9 cellular contexts compared by ENCODE assay signal in the genomic region with DNA sequence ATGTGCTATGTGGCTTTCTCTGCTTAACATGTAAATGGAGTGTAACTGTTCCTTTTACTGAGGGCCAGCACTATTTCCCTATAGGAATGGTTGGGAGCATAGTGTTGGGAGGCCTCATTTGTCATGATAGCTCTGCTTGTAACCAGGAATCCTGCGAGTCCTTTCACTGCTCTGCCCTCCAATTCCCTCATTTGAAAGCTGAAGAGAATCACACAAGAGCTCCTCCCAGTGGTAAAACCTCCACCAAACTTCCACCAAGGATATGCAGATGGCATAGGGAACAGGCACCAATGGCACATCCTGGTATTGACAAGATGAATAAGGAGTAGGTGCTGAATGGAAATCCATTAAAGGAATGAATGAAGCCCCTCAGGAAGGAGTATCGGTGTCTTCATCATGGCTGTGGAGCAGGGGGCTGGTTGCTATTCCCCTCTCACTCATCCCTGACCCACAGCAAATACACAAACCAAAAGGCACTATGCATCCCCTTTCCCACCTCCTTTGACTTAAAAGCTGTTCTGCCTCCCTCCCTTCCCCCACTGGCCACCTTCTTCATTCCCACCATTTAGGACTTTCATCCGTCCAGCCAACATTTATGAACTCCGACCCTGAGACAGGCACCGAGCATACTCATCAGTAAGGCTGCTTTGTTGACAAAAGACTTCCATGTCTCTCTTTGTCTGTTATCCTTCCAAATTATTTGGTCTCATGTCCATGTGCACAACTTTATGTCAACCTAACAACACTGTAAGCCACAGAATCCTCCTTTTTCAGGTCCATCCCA.
A peak's percentile ranks its signal among the peaks of the same experiment; 100 is the strongest.
DNase-seq lines count a peak whose midpoint lies in the region; ATAC-seq and TF ChIP-seq lines count a peak whose summit lies in the region.
"Had no signal": no experiment of that assay in that cellular context is flagged by ENCODE, and none has a peak within 500 bp of the region (broad histone marks: within the 10 kb centered on the region; RNA-seq: fewer than 3 reads in every experiment).

No MANE protein-coding gene starts in this region.

- H3K4me2 ChIP-seq in mammary epithelial cell (ENCODE audit: insufficient read depth, low read depth, low read length): no peak overlapping the region

- CTCF ChIA-PET in BJ (lab: Yijun Ruan, JAX) (interaction anchor here (0.6 to 1.0 kb wide), 3 partner anchors 10 to 593 kb away, joined by 3 to 4 read pairs (median 3); no protein-coding TSS in a partner anchor), mammary epithelial cell (lab: Charles Lee; ENCODE audit: low non-redundant PET) (interaction anchor here (0.7 to 1.0 kb wide), 2 partner anchors 306 to 555 kb away, joined by 3 to 4 read pairs; no protein-coding TSS in a partner anchor)

- in situ Hi-C loops in mammary epithelial cell (cut with MboI; ENCODE audit: low sequenced_read_pairs in 2 of 2): no loop called here

- dilution Hi-C loops in mammary epithelial cell (cut with HindIII; ENCODE audit: low sequenced_read_pairs): loop anchor here (5.0 kb wide), 1 partner anchor 35 kb away; no protein-coding TSS in a partner anchor

- POLR2A ChIA-PET in BJ (lab: Charles Lee): no interaction called here

- H3K4me3 ChIP-seq in BJ (ENCODE audit: low read depth, low read length): no peak overlapping the region
- H3K4me3 ChIP-seq in HUES48 (ENCODE audit: low read depth, low read length): no peak overlapping the region
- no peak overlapping the region for H3K4me3 ChIP-seq in mammary epithelial cell (replicated peaks in 1 of 3; ENCODE audit: insufficient read depth in 1 of 3, low read depth in 2 of 3, low read length in 3 of 3)
- H3K4me3 ChIP-seq in right lobe of liver: no peak overlapping the region
- no peak overlapping the region for H3K4me3 ChIP-seq in foreskin fibroblast (ENCODE audit: low read depth in 1 of 2, low read length in 2 of 2)

- H3K36me3 ChIP-seq in BJ (ENCODE audit: control insufficient read depth, insufficient read depth, low read length): no peaks in the 10 kb centered on the region; the same call in 1 of the 2 replicates
- no peaks in the 10 kb centered on the region for H3K36me3 ChIP-seq in HUES48 (ENCODE audit: control insufficient read depth, insufficient read depth, low read length)
- no peaks in the 10 kb centered on the region for H3K36me3 ChIP-seq in mammary epithelial cell (ENCODE audit: insufficient read depth, low read length)
- H3K36me3 ChIP-seq in right lobe of liver: no peaks in the 10 kb centered on the region

- no peak overlapping the region for H2AFZ ChIP-seq in mammary epithelial cell (ENCODE audit: low read depth, low read length)

- H3K9ac ChIP-seq in HUES48 (ENCODE audit: low read depth, low read length) (no peak overlapping the region), mammary epithelial cell (ENCODE audit: insufficient read depth, low read length) (no peak overlapping the region)

- WGBS in mammary epithelial cell (ENCODE audit: low coverage, missing lambda C conversion rate): 96% methylated on average over 5 of the region's 5 CpGs
- 32% methylated on average over 4 of the region's 5 CpGs for WGBS in right lobe of liver (ENCODE audit: insufficient coverage, low coverage, low lambda C conversion rate, missing lambda C conversion rate)

- BruUV-seq in mammary epithelial cell (replicated peaks; lab: Mats Ljungman, UMichigan): no TSS peak

- TF ChIP-seq CTCF in BJ (IDR thresholded peaks at IDR 0.05; ENCODE audit: insufficient read depth, low read depth, low read length) (0 out of 2 replicates have a peak, but pooled peaks have one; percentile 25), mammary epithelial cell (conservative IDR thresholded peaks at IDR 0.05 in 1 of 2, IDR thresholded peaks at IDR 0.05 in 1 of 2; ENCODE audit: extremely low read depth in 1 of 2, insufficient read depth in 1 of 2, low read depth in 1 of 2, low read length in 2 of 2) (peak in 1 of 2 donors; percentile 53), right lobe of liver (IDR thresholded peaks at IDR 0.05) (peak; percentile 19 to 47 (median 32)), foreskin fibroblast (IDR thresholded peaks at IDR 0.05; ENCODE audit: low read depth, low read length) (no peak)

- no peak for TF ChIP-seq POLR2A in right lobe of liver (IDR thresholded peaks at IDR 0.05)

- H4K20me1 ChIP-seq in mammary epithelial cell (ENCODE audit: insufficient read depth, low read length): no peaks in the 10 kb centered on the region

- peaks cover 65% of the 10 kb centered on the region for H3K79me2 ChIP-seq in mammary epithelial cell (ENCODE audit: insufficient read depth, low read length)

- H3K4me1 ChIP-seq in HUES48 (ENCODE audit: control insufficient read depth, insufficient read depth, low read length) (peaks cover 9% of the 10 kb centered on the region), mammary epithelial cell (ENCODE audit: insufficient read depth, low read length) (no peaks in the 10 kb centered on the region), right lobe of liver (peaks cover 0 to 45% (median 15%) of the 10 kb centered on the region in 4 donors)

- H3K9me3 ChIP-seq in HUES48 (ENCODE audit: control insufficient read depth, insufficient read depth, low read length) (no peaks in the 10 kb centered on the region), mammary epithelial cell (replicated peaks; ENCODE audit: insufficient read depth, low read length) (no peaks in the 10 kb centered on the region), right lobe of liver (no peaks in the 10 kb centered on the region)

- H3K27me3 ChIP-seq in BJ (ENCODE audit: control insufficient read depth, insufficient read depth, low read length): no peaks in the 10 kb centered on the region
- no peaks in the 10 kb centered on the region for H3K27me3 ChIP-seq in HUES48 (ENCODE audit: control insufficient read depth, insufficient read depth, low read length)
- no peaks in the 10 kb centered on the region for H3K27me3 ChIP-seq in mammary epithelial cell (ENCODE audit: insufficient read depth, low read length)
- no peaks in the 10 kb centered on the region for H3K27me3 ChIP-seq in right lobe of liver

- peak overlapping the region; percentile 31 for H3K27ac ChIP-seq in HUES48 (ENCODE audit: low read depth, low read length)
- H3K27ac ChIP-seq in mammary epithelial cell (ENCODE audit: insufficient read depth, low read depth, low read length): no peak overlapping the region
- peak overlapping the region in 1 of 3 donors; percentile 4 for H3K27ac ChIP-seq in right lobe of liver

- ATAC-seq in right lobe of liver: peak; percentile 11 to 51 (median 44)

- DNase-seq in BJ (ENCODE audit: low read depth) (no peak), mammary epithelial cell (peak; percentile 37), right lobe of liver (no peak), SK-N-DZ (ENCODE audit: low spot score) (no peak), activated T-cell treated with anti-CD3 and anti-CD28 coated beads for 4 hours (no peak), OCI-M2 (lab: John Stamatoyannopoulos, UW; ENCODE audit: unreplicated experiment) (no peak), foreskin fibroblast (no peak)
- DNase-seq: stimulated activated CD4-positive, alpha-beta T cell treated with anti-CD3 and anti-CD28 coated beads, Interleukin-4, amount 100 ng/mL, for 4 hours had no signal

- intact Hi-C loops in mammary epithelial cell (cut with micrococcal nuclease): loop anchor here (5.0 kb wide), 1 partner anchor 470 kb away; no protein-coding TSS in a partner anchor
- intact Hi-C loops in right lobe of liver (cut with DNase I): no loop called here
